ENCODE assay signal across 14 cellular contexts in the genomic region with DNA sequence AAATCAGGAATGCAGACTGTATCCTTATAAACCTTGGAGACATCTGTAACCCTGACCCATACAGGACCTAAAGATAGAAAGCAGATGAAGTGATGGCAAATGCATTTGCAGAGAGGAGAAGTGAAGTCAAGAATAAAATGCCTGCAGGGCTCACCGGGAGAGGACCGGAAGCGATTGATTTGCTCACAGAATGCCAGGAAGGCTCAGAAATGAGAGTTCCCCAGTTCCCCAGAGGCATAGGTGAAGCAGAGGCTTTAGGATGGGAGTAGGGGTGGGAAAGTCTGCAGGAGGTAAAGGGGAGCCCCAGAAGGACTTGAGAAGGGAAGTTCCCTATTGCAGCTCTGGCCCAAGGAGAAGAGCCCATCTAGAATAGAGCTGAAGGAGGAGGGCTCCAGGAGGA.
A peak's percentile ranks its signal among the peaks of the same experiment; 100 is the strongest.
DNase-seq lines count a peak whose midpoint lies in the region; ATAC-seq and TF ChIP-seq lines count a peak whose summit lies in the region.
"Had no signal": no experiment of that assay in that cellular context is flagged by ENCODE, and none has a peak within 500 bp of the region (broad histone marks: within the 10 kb centered on the region; RNA-seq: fewer than 3 reads in every experiment).

No MANE protein-coding gene starts in this region.

- H3K4me1 ChIP-seq in fibroblast of lung (ENCODE audit: control insufficient read depth, extremely low read depth, insufficient read depth, low read length) (no peaks in the 10 kb centered on the region), thoracic aorta (ENCODE audit: control insufficient read depth in 1 of 2, low read depth in 2 of 2) (peaks cover 33 to 53% of the 10 kb centered on the region in 2 donors), neural progenitor cell (peaks cover 14% of the 10 kb centered on the region)

- TF ChIP-seq CTCF in fibroblast of lung (conservative IDR thresholded peaks at IDR 0.05 in 1 of 2, IDR thresholded peaks at IDR 0.05 in 1 of 2; ENCODE audit: low read depth in 1 of 2, low read length in 2 of 2) = no peak
- no peak for TF ChIP-seq CTCF in thoracic aorta (IDR thresholded peaks at IDR 0.05)
- TF ChIP-seq CTCF in brain microvascular endothelial cell (IDR thresholded peaks at IDR 0.05; ENCODE audit: low read depth, low read length, missing control alignments) = no peak
- no peak for TF ChIP-seq CTCF in neural progenitor cell (IDR thresholded peaks at IDR 0.05)

- H3K79me2 ChIP-seq in fibroblast of lung (ENCODE audit: control insufficient read depth, insufficient read depth, low read length) = no peaks in the 10 kb centered on the region
- no peaks in the 10 kb centered on the region for H3K79me2 ChIP-seq in neural progenitor cell (ENCODE audit: low read depth)

- no peak overlapping the region for H3K27ac Mint-ChIP-seq in neural progenitor cell

- no peaks in the 10 kb centered on the region for H3F3A ChIP-seq in neural progenitor cell (ENCODE audit: low read depth)

- in situ Hi-C loops in brain microvascular endothelial cell (cut with HindIII; ENCODE audit: low pct_ligation_motif_present, low sequenced_read_pairs) = no loop called here

- H3K9me3 Mint-ChIP-seq in activated T-cell treated with anti-CD3 and anti-CD28 coated beads, Interleukin-2, amount 50 U/mL, for 4 hours = peaks cover 4% of the 10 kb centered on the region
- H3K9me3 Mint-ChIP-seq in neural progenitor cell = no peaks in the 10 kb centered on the region

- peak overlapping the region; percentile 44 for H2AFZ ChIP-seq in fibroblast of lung (ENCODE audit: low read length)
- H2AFZ ChIP-seq in neural progenitor cell (replicated peaks) = no peak overlapping the region

- H3K27ac ChIP-seq in fibroblast of lung (ENCODE audit: insufficient read depth, low read length) (no peak overlapping the region), thoracic aorta (peak overlapping the region; percentile 55 to 75), brain microvascular endothelial cell (no peak overlapping the region), neural progenitor cell (no peak overlapping the region)
- H3K27ac ChIP-seq: adrenal gland, skin epidermis had no signal

- H3K4me3 ChIP-seq in fibroblast of lung (replicated peaks in 1 of 4; ENCODE audit: control extremely low read depth in 1 of 4, insufficient read depth in 1 of 4, low read depth in 3 of 4, low read length in 4 of 4) (no peak overlapping the region), thoracic aorta (peak overlapping the region; percentile 57), brain microvascular endothelial cell (ENCODE audit: low read depth, low read length) (no peak overlapping the region), neural progenitor cell (no peak overlapping the region)
- H3K4me3 ChIP-seq: adrenal gland, skin epidermis had no signal

- H3K4me2 ChIP-seq in fibroblast of lung (ENCODE audit: extremely low read depth, insufficient read depth, low read length) (no peak overlapping the region), neural progenitor cell (no peak overlapping the region)

- H3K36me3 Mint-ChIP-seq in activated T-cell treated with anti-CD3 and anti-CD28 coated beads, Interleukin-2, amount 50 U/mL, for 4 hours (ENCODE audit: insufficient read depth) = peaks cover 23% of the 10 kb centered on the region
- H3K36me3 Mint-ChIP-seq in neural progenitor cell = peaks cover 2% of the 10 kb centered on the region

- H3K36me3 ChIP-seq in fibroblast of lung (ENCODE audit: control insufficient read depth, insufficient read depth, low read length) = no peaks in the 10 kb centered on the region
- H3K36me3 ChIP-seq in thoracic aorta = no peaks in the 10 kb centered on the region
- H3K36me3 ChIP-seq in brain microvascular endothelial cell (replicated peaks) = no peaks in the 10 kb centered on the region
- H3K36me3 ChIP-seq in neural progenitor cell = no peaks in the 10 kb centered on the region
- H3K36me3 ChIP-seq: adrenal gland had no signal

- H3K27me3 Mint-ChIP-seq in activated T-cell treated with anti-CD3 and anti-CD28 coated beads, Interleukin-2, amount 50 U/mL, for 4 hours (ENCODE audit: low read depth) = no peaks in the 10 kb centered on the region
- peaks cover 1% of the 10 kb centered on the region for H3K27me3 Mint-ChIP-seq in neural progenitor cell (ENCODE audit: insufficient read depth, low read depth)

- H3K9ac ChIP-seq in fibroblast of lung (ENCODE audit: insufficient read depth, low read length) (no peak overlapping the region), neural progenitor cell (no peak overlapping the region)

- H4K20me1 ChIP-seq in fibroblast of lung (ENCODE audit: control insufficient read depth, extremely low read depth, insufficient read depth, low read length) = no peaks in the 10 kb centered on the region
- no peaks in the 10 kb centered on the region for H4K20me1 ChIP-seq in neural progenitor cell (ENCODE audit: low read depth)

- ATAC-seq in activated T-cell treated with anti-CD3 and anti-CD28 coated beads, Interleukin-2, amount 50 U/mL, for 4 hours = no peak
- ATAC-seq in thoracic aorta (ENCODE audit: insufficient number of reproducible peaks, low FRiP score, low read depth) = no peak
- ATAC-seq: left ventricle myocardium superior had no signal

- peak overlapping the region; percentile 5 for H3K4me3 Mint-ChIP-seq in activated T-cell treated with anti-CD3 and anti-CD28 coated beads, Interleukin-2, amount 50 U/mL, for 4 hours
- H3K4me3 Mint-ChIP-seq in neural progenitor cell = no peak overlapping the region

- no peak for DNase-seq in activated T-cell treated with anti-CD3 and anti-CD28 coated beads, Interleukin-2, amount 50 U/mL, for 4 hours
- no peak for DNase-seq in activated T-cell treated with anti-CD3 and anti-CD28 coated beads, Interleukin-2, amount 50 U/mL, for 1 hour
- DNase-seq in UCSD-AML1 (lab: John Stamatoyannopoulos, UW; ENCODE audit: unreplicated experiment) = peak; percentile 8
- DNase-seq in fibroblast of lung (ENCODE audit: low read depth in 2 of 2) = no peak
- no peak for DNase-seq in thoracic aorta (ENCODE audit: low spot score)
- DNase-seq in brain microvascular endothelial cell = no peak
- DNase-seq in neural progenitor cell (ENCODE audit: low spot score) = no peak
- no peak for DNase-seq in inferior parietal cortex (ENCODE audit: extremely low spot score)
- DNase-seq: ACHN; activated CD8-positive, alpha-beta memory T cell treated with anti-CD3 and anti-CD28 coated beads for 24 hours; adrenal gland; hypothalamus; left ventricle myocardium superior had no signal

- H3K4me1 Mint-ChIP-seq in activated T-cell treated with anti-CD3 and anti-CD28 coated beads, Interleukin-2, amount 50 U/mL, for 4 hours (ENCODE audit: low read depth) = peaks cover 68% of the 10 kb centered on the region
- peaks cover 22% of the 10 kb centered on the region for H3K4me1 Mint-ChIP-seq in neural progenitor cell

- H3K27me3 ChIP-seq in fibroblast of lung (ENCODE audit: control insufficient read depth, insufficient read depth, low read length) = no peaks in the 10 kb centered on the region
- H3K27me3 ChIP-seq in thoracic aorta (replicated peaks; ENCODE audit: insufficient read depth) = no peaks in the 10 kb centered on the region
- no peaks in the 10 kb centered on the region for H3K27me3 ChIP-seq in brain microvascular endothelial cell (replicated peaks)
- H3K27me3 ChIP-seq in neural progenitor cell = no peaks in the 10 kb centered on the region
- H3K27me3 ChIP-seq: adrenal gland had no signal

- H3K9me3 ChIP-seq in fibroblast of lung (ENCODE audit: control insufficient read depth, insufficient read depth, low read depth, low read length) = no peaks in the 10 kb centered on the region
- no peaks in the 10 kb centered on the region for H3K9me3 ChIP-seq in thoracic aorta
- H3K9me3 ChIP-seq in neural progenitor cell (ENCODE audit: low read depth) = peaks cover 5% of the 10 kb centered on the region
- H3K9me3 ChIP-seq: adrenal gland had no signal

Comparison
In these comparisons a context has a peak if more than half of its experiments do, and no peak if none do; other contexts are left out.
1. H3K27ac ChIP-seq: peak in thoracic aorta (2 of 2); none in fibroblast of lung (single experiment), brain microvascular endothelial cell (single experiment) and neural progenitor cell (single experiment).